Comparison of ENCODE assay signal across 17 cellular contexts in genomic region chr17:58956997-58957724, GRCh38.
DNase-seq lines count a peak whose midpoint lies in the region; ATAC-seq and TF ChIP-seq lines count a peak whose summit lies in the region.
"Had no signal": no experiment of that assay in that cellular context is flagged by ENCODE, and none has a peak within 500 bp of the region (broad histone marks: within the 10 kb centered on the region; RNA-seq: fewer than 3 reads in every experiment).

No MANE protein-coding gene starts in this region.

- peak overlapping the region; percentile 16 for H3K4me2 ChIP-seq in GM23248 (ENCODE audit: unreplicated experiment)

- H3K27ac ChIP-seq in GM23248, result no peak overlapping the region
- H3K27ac ChIP-seq: heart right ventricle had no signal

- H3K4me3 ChIP-seq in GM23248 (no peak overlapping the region), epithelial cell of esophagus (ENCODE audit: low read length) (no peak overlapping the region), H7 (ENCODE audit: insufficient read depth, low read depth, low read length) (no peak overlapping the region)
- H3K4me3 ChIP-seq: heart right ventricle had no signal

- H3F3A ChIP-seq in GM23248 (ENCODE audit: insufficient read depth), result peaks cover 13% of the 10 kb centered on the region

- H3K9ac ChIP-seq in GM23248, result no peak overlapping the region

- H3K79me2 ChIP-seq in GM23248 (ENCODE audit: insufficient read depth), result no peaks in the 10 kb centered on the region

- H3K27me3 Mint-ChIP-seq in osteocyte (ENCODE audit: unreplicated experiment), result no peaks in the 10 kb centered on the region

- H3K36me3 ChIP-seq in GM23248 (ENCODE audit: low read depth) (no peaks in the 10 kb centered on the region), H7 (replicated peaks; ENCODE audit: control insufficient read depth, insufficient read depth, low read length) (no peaks in the 10 kb centered on the region)
- H3K36me3 ChIP-seq: heart right ventricle had no signal

- TF ChIP-seq CTCF in epithelial cell of esophagus (IDR thresholded peaks at IDR 0.05; ENCODE audit: insufficient read depth, low read depth, low read length, missing control alignments), result no peak
- TF ChIP-seq CTCF in osteocyte (IDR thresholded peaks at IDR 0.05), result no peak
- no peak for TF ChIP-seq CTCF in GM13977 (IDR thresholded peaks at IDR 0.05; ENCODE audit: extremely low read depth, insufficient read depth, missing control alignments)

- WGBS in GM23248 (ENCODE audit: low coverage in 1 of 2, low lambda C conversion rate in 2 of 2, missing lambda C conversion rate in 2 of 2), 2 experiments, result 44 to 47% methylated on average over 2 of the region's 2 CpGs

- no peaks in the 10 kb centered on the region for H4K20me1 ChIP-seq in GM23248 (ENCODE audit: insufficient read depth)

- no peaks in the 10 kb centered on the region for H3K9me2 ChIP-seq in GM23248 (ENCODE audit: insufficient read depth)

- no peak overlapping the region for H3K4me3 Mint-ChIP-seq in osteocyte (ENCODE audit: unreplicated experiment)
- H3K4me3 Mint-ChIP-seq: activated CD4-positive, alpha-beta memory T cell treated with anti-CD3 and anti-CD28 coated beads, Interleukin-2, amount 10 ng/mL, durations not matched to agents 7 days and 5 days; CD14-positive monocyte had no signal

- no peaks in the 10 kb centered on the region for H3K27me3 ChIP-seq in GM23248 (replicated peaks; ENCODE audit: insufficient read depth)
- no peaks in the 10 kb centered on the region for H3K27me3 ChIP-seq in H7 (ENCODE audit: control insufficient read depth, insufficient read depth, low read length)
- H3K27me3 ChIP-seq: heart right ventricle had no signal

- H3K9me3 ChIP-seq in GM23248 (ENCODE audit: low read depth), result no peaks in the 10 kb centered on the region

- H3K9me3 Mint-ChIP-seq in osteocyte (ENCODE audit: unreplicated experiment), result no peaks in the 10 kb centered on the region
- H3K9me3 Mint-ChIP-seq: activated CD4-positive, alpha-beta memory T cell treated with anti-CD3 and anti-CD28 coated beads, Interleukin-2, amount 10 ng/mL, durations not matched to agents 7 days and 5 days had no signal

- DNase-seq in GM23248 (peak; percentile 41), RKO (ENCODE audit: low spot score) (peak; percentile 75), epithelial cell of esophagus (ENCODE audit: low read depth) (peak; percentile 54), osteocyte (ENCODE audit: extremely low spot score, unreplicated experiment) (no peak), NCI-H748 (lab: John Stamatoyannopoulos, UW; ENCODE audit: unreplicated experiment) (no peak), GM13977 (ENCODE audit: low spot score) (no peak), H7 (no peak)
- DNase-seq: activated CD4-positive, alpha-beta memory T cell treated with anti-CD3 and anti-CD28 coated beads, Interleukin-2, amount 10 ng/mL, durations not matched to agents 7 days and 5 days; activated effector memory CD4-positive, alpha-beta T cell treated with Interleukin-2 at 50 U/mL for 16 hours; GDM1; GOT3; heart right ventricle; MM.1S; SHP77; stimulated activated CD4-positive, alpha-beta T cell treated with anti-CD3 and anti-CD28 coated beads, Interleukin-4, amount 100 ng/mL, for 1 hour had no signal

- ATAC-seq in HG03025 (IDR thresholded peaks at IDR 0.05; ENCODE audit: low FRiP score, unreplicated experiment), result no peak
- ATAC-seq: heart right ventricle had no signal

- H2AFZ ChIP-seq in GM23248, result no peak overlapping the region

- peak overlapping the region; percentile 46 for H3K27ac Mint-ChIP-seq in osteocyte (ENCODE audit: unreplicated experiment)
- H3K27ac Mint-ChIP-seq: activated CD4-positive, alpha-beta memory T cell treated with anti-CD3 and anti-CD28 coated beads, Interleukin-2, amount 10 ng/mL, durations not matched to agents 7 days and 5 days; CD14-positive monocyte had no signal

- H3K36me3 Mint-ChIP-seq in osteocyte (ENCODE audit: unreplicated experiment), result no peaks in the 10 kb centered on the region
- H3K36me3 Mint-ChIP-seq: CD14-positive monocyte had no signal

- in situ Hi-C loops in GM23248 (cut with MboI) (no loop called here), GM13977 (cut with MboI; ENCODE audit: low pct_unique_long_range_greater_than_20kb, low sequenced_read_pairs, unreplicated experiment) (no loop called here)

- H3K4me1 ChIP-seq in GM23248 (ENCODE audit: insufficient read depth), result peaks cover 11% of the 10 kb centered on the region
- H3K4me1 ChIP-seq: heart right ventricle had no signal

- H3K4me1 Mint-ChIP-seq in osteocyte (ENCODE audit: unreplicated experiment), result peaks cover 11% of the 10 kb centered on the region

Comparison
In these comparisons a context has a peak if more than half of its experiments do, and no peak if none do; other contexts are left out.
1. DNase-seq: peak in GM23248 (single experiment), RKO (single experiment) and epithelial cell of esophagus (single experiment); none in osteocyte (single experiment), NCI-H748 (single experiment), GM13977 (single experiment) and H7 (single experiment).